In the genomic region with DNA sequence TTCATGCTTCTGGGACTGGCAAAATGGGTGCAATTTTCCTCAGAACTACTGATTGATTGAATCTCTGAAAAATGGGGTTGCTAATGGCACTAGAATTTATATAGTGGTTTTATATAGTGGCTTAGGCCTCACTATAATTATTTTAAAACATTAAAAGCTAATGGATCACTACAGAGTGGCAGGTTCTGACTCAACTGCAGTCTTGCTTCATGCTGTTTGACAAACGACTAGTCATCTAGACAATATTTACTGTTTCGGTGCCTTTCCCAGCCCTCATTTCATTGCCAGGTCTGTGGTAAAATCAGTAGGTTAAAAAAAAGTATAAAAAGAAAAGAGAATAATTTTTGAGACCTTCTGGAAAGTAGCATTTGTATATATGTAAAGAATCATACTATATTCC, we compare ENCODE assay signal across 27 cellular contexts.
"Had no signal": no experiment of that assay in that cellular context is flagged by ENCODE, and none has a peak within 500 bp of the region (broad histone marks: within the 10 kb centered on the region; RNA-seq: fewer than 3 reads in every experiment).

No MANE protein-coding gene starts in this region.

- ATAC-seq: gastroesophageal sphincter; naive thymus-derived CD4-positive, alpha-beta T cell; pancreas; sciatic nerve; stimulated activated effector memory CD8-positive, alpha-beta T cell treated with anti-CD3 and anti-CD28 coated beads, Interleukin-12 subunit alpha, Interleukin-12 subunit beta, amount 100 ng/mL, for 72 hours had no signal

- H3K4me3 ChIP-seq: breast epithelium, gastroesophageal sphincter, pancreas, prostate gland, skin epidermis, thoracic aorta had no signal

- H3K9me3 ChIP-seq: breast epithelium, gastroesophageal sphincter, pancreas, prostate gland, thoracic aorta had no signal

- H3K27me3 ChIP-seq: breast epithelium, gastroesophageal sphincter, pancreas had no signal

- H3K4me1 ChIP-seq: breast epithelium, gastroesophageal sphincter, pancreas, prostate gland had no signal

- H3K36me3 ChIP-seq: gastroesophageal sphincter, pancreas, prostate gland, thoracic aorta had no signal

- H3K27ac ChIP-seq: breast epithelium, gastroesophageal sphincter, pancreas, prostate gland, skin epidermis, thoracic aorta had no signal

- DNase-seq: activated CD4-positive, alpha-beta memory T cell treated with anti-CD3 and anti-CD28 coated beads for 36 hours; activated CD4-positive, alpha-beta T cell treated with anti-CD3 and anti-CD28 coated beads, Interleukin-2, amount 10 ng/mL, durations not matched to agents 24 days and 14 days; activated CD4-positive, CD25-positive, alpha-beta regulatory T cell treated with anti-CD3 and anti-CD28 coated beads, Interleukin-2, amount 50 U/mL, for 72 hours; activated CD8-positive, alpha-beta memory T cell treated with anti-CD3 and anti-CD28 coated beads, Interleukin-2, amount 50 U/mL, for 4 hours; activated effector memory CD4-positive, alpha-beta T cell treated with anti-CD3 and anti-CD28 coated beads, Interleukin-2, amount 50 U/mL, for 16 hours; activated naive CD4-positive, alpha-beta T cell treated with anti-CD3 and anti-CD28 coated beads for 36 hours; activated naive CD8-positive, alpha-beta T cell treated with anti-CD3 and anti-CD28 coated beads, Interleukin-2, amount 10 ng/mL, durations not matched to agents 7 days and 5 days; activated T-cell treated with anti-CD3 and anti-CD28 coated beads, Interleukin-2, amount 50 U/mL, for 1 hour; amniotic stem cell; endodermal cell; hippocampal formation; kidney; midbrain; naive thymus-derived CD4-positive, alpha-beta T cell; nucleus accumbens; pancreas; retina; stimulated activated CD4-positive, alpha-beta T cell treated with anti-CD3 and anti-CD28 coated beads, Interleukin-4, amount 100 ng/mL, for 24 hours; T-helper 9 cell; trophoblast cell had no signal
